ENCODE assay signal across 1 cellular context in the genomic region with DNA sequence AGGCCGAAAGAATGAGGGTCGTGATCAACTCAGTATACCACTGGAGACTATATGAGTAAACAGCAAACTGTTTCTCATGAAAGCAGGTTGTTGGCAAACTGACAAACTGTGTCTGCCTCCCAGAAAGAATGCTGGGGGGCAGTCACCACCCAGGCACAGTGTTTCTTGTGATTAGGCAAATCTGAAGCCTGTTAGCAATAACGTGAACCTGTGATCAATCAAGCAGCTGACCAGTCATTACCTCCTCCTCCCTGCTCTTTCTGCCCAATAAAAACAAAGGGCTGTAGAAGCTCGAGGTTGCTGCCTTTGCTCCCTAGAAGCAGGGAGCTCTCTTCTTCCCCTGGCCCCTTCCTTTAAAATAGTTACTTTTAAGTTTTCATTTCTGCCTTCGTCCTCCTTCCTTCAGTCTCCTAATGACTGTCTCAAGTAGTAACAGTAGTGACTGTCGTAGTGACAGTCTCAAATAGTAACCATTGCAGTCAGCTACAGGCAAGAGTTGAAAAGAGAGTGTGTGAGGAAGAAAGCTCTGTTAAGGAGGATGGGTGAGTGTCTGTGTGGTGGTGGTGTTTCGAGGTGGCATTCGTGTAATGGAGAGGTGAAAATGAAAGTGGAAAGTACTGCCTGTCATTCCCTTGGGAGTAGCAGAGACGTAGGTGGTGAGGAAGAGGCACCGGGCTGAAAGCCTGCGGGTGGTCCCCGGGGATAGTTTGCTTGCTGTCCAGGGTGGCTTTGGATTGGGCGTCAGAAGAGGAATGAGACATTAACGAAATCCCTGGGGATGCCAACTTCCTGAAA.
TF ChIP-seq lines count a peak whose summit lies in the region.

No MANE protein-coding gene starts in this region.

TF ChIP-seq in IMR-90, 13 proteins besides CTCF, POLR2A, EP300 and RAD21 (continued from another document):
- TF ChIP-seq, protein P1, sequence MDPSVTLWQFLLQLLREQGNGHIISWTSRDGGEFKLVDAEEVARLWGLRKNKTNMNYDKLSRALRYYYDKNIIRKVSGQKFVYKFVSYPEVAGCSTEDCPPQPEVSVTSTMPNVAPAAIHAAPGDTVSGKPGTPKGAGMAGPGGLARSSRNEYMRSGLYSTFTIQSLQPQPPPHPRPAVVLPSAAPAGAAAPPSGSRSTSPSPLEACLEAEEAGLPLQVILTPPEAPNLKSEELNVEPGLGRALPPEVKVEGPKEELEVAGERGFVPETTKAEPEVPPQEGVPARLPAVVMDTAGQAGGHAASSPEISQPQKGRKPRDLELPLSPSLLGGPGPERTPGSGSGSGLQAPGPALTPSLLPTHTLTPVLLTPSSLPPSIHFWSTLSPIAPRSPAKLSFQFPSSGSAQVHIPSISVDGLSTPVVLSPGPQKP (IDR thresholded peaks at IDR 0.05; ENCODE audit: borderline replicate concordance, low read depth, low read length): no peak
- no peak for TF ChIP-seq MAFK (IDR thresholded peaks at IDR 0.05; ENCODE audit: low read depth, low read length)
- TF ChIP-seq MAZ (IDR thresholded peaks at IDR 0.05; ENCODE audit: borderline replicate concordance, low read depth, low read length): no peak
- no peak for TF ChIP-seq MXI1 (IDR thresholded peaks at IDR 0.05; ENCODE audit: borderline replicate concordance, low read depth, low read length)
- TF ChIP-seq BHLHE40 (IDR thresholded peaks at IDR 0.05; ENCODE audit: low read depth, low read length): no peak
- TF ChIP-seq NFE2L2 (IDR thresholded peaks at IDR 0.05; ENCODE audit: low read depth, low read length): no peak
- TF ChIP-seq, protein P2, sequence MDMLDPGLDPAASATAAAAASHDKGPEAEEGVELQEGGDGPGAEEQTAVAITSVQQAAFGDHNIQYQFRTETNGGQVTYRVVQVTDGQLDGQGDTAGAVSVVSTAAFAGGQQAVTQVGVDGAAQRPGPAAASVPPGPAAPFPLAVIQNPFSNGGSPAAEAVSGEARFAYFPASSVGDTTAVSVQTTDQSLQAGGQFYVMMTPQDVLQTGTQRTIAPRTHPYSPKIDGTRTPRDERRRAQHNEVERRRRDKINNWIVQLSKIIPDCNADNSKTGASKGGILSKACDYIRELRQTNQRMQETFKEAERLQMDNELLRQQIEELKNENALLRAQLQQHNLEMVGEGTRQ (IDR thresholded peaks at IDR 0.05; ENCODE audit: low read depth, low read length): no peak
- no peak for TF ChIP-seq CEBPB (IDR thresholded peaks at IDR 0.05; ENCODE audit: low read depth, low read length)
